ENCODE assay signal across 12 cellular contexts in the genomic region with DNA sequence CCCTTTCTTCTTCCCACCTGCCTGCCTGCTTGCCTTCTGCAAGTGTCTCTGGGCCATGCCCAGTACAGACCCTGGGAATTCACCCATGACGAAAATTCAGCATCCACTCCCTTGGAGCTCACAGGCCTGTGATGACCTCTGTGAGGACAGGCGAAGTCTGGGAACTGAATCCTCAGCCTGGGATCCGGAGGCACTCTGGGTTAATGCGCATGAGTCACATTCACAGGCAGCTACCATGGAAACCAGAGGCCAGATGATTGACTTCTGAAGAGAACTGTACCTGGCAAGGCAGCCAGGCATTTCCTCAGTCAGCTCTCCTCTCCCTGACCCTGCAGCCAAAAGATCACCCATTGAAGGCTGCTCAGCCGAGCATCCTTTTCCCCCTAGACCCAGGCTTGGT. TPM values are rescaled to one million over a fixed set of nuclear protein-coding genes. Genes with fewer than 3 reads are reported as not detected.
A peak's percentile ranks its signal among the peaks of the same experiment; 100 is the strongest.
DNase-seq lines count a peak whose midpoint lies in the region; TF ChIP-seq lines count a peak whose summit lies in the region.
"Had no signal": no experiment of that assay in that cellular context is flagged by ENCODE, and none has a peak within 500 bp of the region (broad histone marks: within the 10 kb centered on the region; RNA-seq: fewer than 3 reads in every experiment).

No MANE protein-coding gene starts in this region.

- H3K4me1 Mint-ChIP-seq in MCF 10A (ENCODE audit: insufficient read depth, unreplicated experiment): peaks cover 14% of the 10 kb centered on the region

- H3K27ac ChIP-seq in breast epithelium (no peak overlapping the region), uterus (no peak overlapping the region)
- H3K27ac ChIP-seq: BLaER1, HL-60 had no signal

- no peak for TF ChIP-seq CTCF in MCF 10A (IDR thresholded peaks at IDR 0.05; ENCODE audit: unreplicated experiment)
- TF ChIP-seq CTCF in breast epithelium (IDR thresholded peaks at IDR 0.05): no peak
- TF ChIP-seq CTCF in uterus (IDR thresholded peaks at IDR 0.05): no peak

- H3K36me3 Mint-ChIP-seq in MCF 10A (ENCODE audit: insufficient read depth, unreplicated experiment): peaks cover 46% of the 10 kb centered on the region

- intact Hi-C loops in MCF 10A (cut with micrococcal nuclease): no loop called here
- intact Hi-C loops in breast epithelium (cut with DNase I; ENCODE audit: low total_unique reads): no loop called here
- intact Hi-C loops in uterus (cut with DNase I; ENCODE audit: low total_unique reads): no loop called here

- H3K27me3 ChIP-seq in breast epithelium: no peaks in the 10 kb centered on the region
- no peaks in the 10 kb centered on the region for H3K27me3 ChIP-seq in uterus
- H3K27me3 ChIP-seq: BLaER1 had no signal

- H3K4me3 Mint-ChIP-seq in MCF 10A (ENCODE audit: unreplicated experiment): no peak overlapping the region
- H3K4me3 Mint-ChIP-seq: activated naive CD4-positive, alpha-beta T cell treated with anti-CD3 and anti-CD28 coated beads, Interleukin-2, amount 50 U/mL, for 24 hours; memory B cell had no signal

- CTCF ChIA-PET in MCF 10A (lab: Yijun Ruan, JAX): interaction anchor here (0.5 to 3.9 kb wide), 9 partner anchors 8 to 320 kb away, joined by 3 to 20 read pairs (median 3); no protein-coding TSS in a partner anchor

- H3K4me3 ChIP-seq in breast epithelium: no peak overlapping the region
- no peak overlapping the region for H3K4me3 ChIP-seq in uterus
- H3K4me3 ChIP-seq: BLaER1 had no signal

- H3K4me1 ChIP-seq in breast epithelium: no peaks in the 10 kb centered on the region
- no peaks in the 10 kb centered on the region for H3K4me1 ChIP-seq in uterus
- H3K4me1 ChIP-seq: BLaER1 had no signal

- H3K9me3 Mint-ChIP-seq in MCF 10A (ENCODE audit: unreplicated experiment): no peaks in the 10 kb centered on the region
- H3K9me3 Mint-ChIP-seq: activated naive CD4-positive, alpha-beta T cell treated with anti-CD3 and anti-CD28 coated beads, Interleukin-2, amount 50 U/mL, for 24 hours; memory B cell had no signal

- H3K9me3 ChIP-seq in breast epithelium (no peaks in the 10 kb centered on the region), uterus (no peaks in the 10 kb centered on the region)
- H3K9me3 ChIP-seq: BLaER1 had no signal

- TF ChIP-seq POLR2A in breast epithelium (IDR thresholded peaks at IDR 0.05) (no peak), uterus (IDR thresholded peaks at IDR 0.05) (no peak)

- H3K27me3 Mint-ChIP-seq in MCF 10A (ENCODE audit: insufficient read depth, unreplicated experiment): no peaks in the 10 kb centered on the region
- H3K27me3 Mint-ChIP-seq: activated naive CD4-positive, alpha-beta T cell treated with anti-CD3 and anti-CD28 coated beads, Interleukin-2, amount 50 U/mL, for 24 hours; memory B cell had no signal

- no peak overlapping the region for H3K27ac Mint-ChIP-seq in MCF 10A (ENCODE audit: low read depth, unreplicated experiment)
- H3K27ac Mint-ChIP-seq: activated naive CD4-positive, alpha-beta T cell treated with anti-CD3 and anti-CD28 coated beads, Interleukin-2, amount 50 U/mL, for 24 hours; memory B cell had no signal

- BruUV-seq in MCF 10A (replicated peaks; lab: Mats Ljungman, UMichigan): no TSS peak

- POLR2A ChIA-PET in MCF 10A (lab: Yijun Ruan, JAX): interaction anchor here (0.5 to 1.1 kb wide), 6 partner anchors 21 to 264 kb away, joined by 3 to 6 read pairs (median 3); no protein-coding TSS in a partner anchor

- no peaks in the 10 kb centered on the region for H3K36me3 ChIP-seq in breast epithelium
- H3K36me3 ChIP-seq in uterus: no peaks in the 10 kb centered on the region

- DNase-seq in MCF 10A (ENCODE audit: unreplicated experiment) (peak; percentile 73), breast epithelium (ENCODE audit: low spot score in 2 of 2) (no peak), astrocyte of the hippocampus (ENCODE audit: low read depth, low spot score) (peak; percentile 85), iris pigment epithelial cell (ENCODE audit: low read depth) (peak; percentile 97), T-helper 1 cell (no peak), GM19240 (ENCODE audit: insufficient read length, low spot score) (no peak), uterus (no peak), RPMI8226 (no peak)

RNA-seq across cellular contexts. Expression of a gene that starts 41.0 kb away (rescaled TPM):
- total RNA-seq in MCF 10A (2022) (14.6 and 16.5 TPM in 2 replicates), breast epithelium (10 to 100 TPM; 11.8 to 13.5 (median 13.3) TPM), uterus (10 to 100 TPM in 1 of 4 donors, 1 to 10 TPM in 3; 1.3 to 12.8 (median 4.3) TPM)

Comparison
In these comparisons a context has a peak if more than half of its experiments do, and no peak if none do; other contexts are left out.
1. DNase-seq: peak in MCF 10A (single experiment), astrocyte of the hippocampus (single experiment) and iris pigment epithelial cell (single experiment); none in breast epithelium (0 of 2), T-helper 1 cell (0 of 5), GM19240 (single experiment), uterus (0 of 2) and RPMI8226 (single experiment).